In genomic region chr9:120913673-120914266, GRCh38 we compare ENCODE assay signal across 13 cellular contexts. TPM values are rescaled to one million over a fixed set of nuclear protein-coding genes. Genes with fewer than 3 reads are reported as not detected.
A peak's percentile ranks its signal among the peaks of the same experiment; 100 is the strongest.
DNase-seq lines count a peak whose midpoint lies in the region; ATAC-seq and TF ChIP-seq lines count a peak whose summit lies in the region.
"Had no signal": no experiment of that assay in that cellular context is flagged by ENCODE, and none has a peak within 500 bp of the region (broad histone marks: within the 10 kb centered on the region; RNA-seq: fewer than 3 reads in every experiment).

No MANE protein-coding gene starts in this region.

- POLR2A ChIA-PET in naive thymus-derived CD8-positive, alpha-beta T cell (lab: Charles Lee): interaction anchor here (37.3 to 45.2 kb wide), 2 partner anchors 9 to 11 kb away, joined by 1842 read pairs; partner anchors contain the start of gene TRAF1
- POLR2A ChIA-PET in GM10248 (lab: Yijun Ruan, JAX): interaction anchor here (0.5 kb wide), 1 partner anchor 18 kb away, joined by 3 read pairs; no protein-coding TSS in a partner anchor

- no peaks in the 10 kb centered on the region for H4K20me1 ChIP-seq in osteoblast (ENCODE audit: insufficient read depth, low read length)

- H3K4me3 Mint-ChIP-seq in activated naive CD4-positive, alpha-beta T cell treated with anti-CD3 and anti-CD28 coated beads, Interleukin-2, amount 50 U/mL, for 24 hours: no peak overlapping the region
- H3K4me3 Mint-ChIP-seq in naive thymus-derived CD8-positive, alpha-beta T cell: peak overlapping the region in 3 of 10 donors; percentile 14 to 23 (median 20)

- no peaks in the 10 kb centered on the region for H3K79me2 ChIP-seq in osteoblast (ENCODE audit: insufficient read depth, low read length)

- no peak overlapping the region for H3K27ac ChIP-seq in osteoblast (ENCODE audit: low read depth, low read length)

- no peak overlapping the region for H3K4me2 ChIP-seq in osteoblast (ENCODE audit: insufficient read depth, low read length)

- peaks cover 89% of the 10 kb centered on the region for H3K4me1 Mint-ChIP-seq in activated naive CD4-positive, alpha-beta T cell treated with anti-CD3 and anti-CD28 coated beads, Interleukin-2, amount 50 U/mL, for 24 hours
- peaks cover 35 to 91% (median 88%) of the 10 kb centered on the region in 4 donors for H3K4me1 Mint-ChIP-seq in naive thymus-derived CD8-positive, alpha-beta T cell

- no peaks in the 10 kb centered on the region for H3K9me3 Mint-ChIP-seq in activated naive CD4-positive, alpha-beta T cell treated with anti-CD3 and anti-CD28 coated beads, Interleukin-2, amount 50 U/mL, for 24 hours
- peaks cover 0 to 3% (median 0%) of the 10 kb centered on the region in 9 donors for H3K9me3 Mint-ChIP-seq in naive thymus-derived CD8-positive, alpha-beta T cell

- peaks cover 13% of the 10 kb centered on the region for H3K4me1 ChIP-seq in osteoblast (ENCODE audit: insufficient read depth, low read length)

- CTCF ChIA-PET in GM10248 (lab: Yijun Ruan, JAX): interaction anchor here (0.7 to 2.5 kb wide), 2 partner anchors 8 to 11 kb away, joined by 3 to 11 read pairs; no protein-coding TSS in a partner anchor

- peak in 2 of 10 donors; percentile 38 to 44 for DNase-seq in naive thymus-derived CD8-positive, alpha-beta T cell
- DNase-seq in NOMO-1 (lab: John Stamatoyannopoulos, UW; ENCODE audit: unreplicated experiment in 2 of 2) (no peak), kidney tubule cell (ENCODE audit: low spot score) (no peak), osteoblast (ENCODE audit: insufficient read length, low spot score, missing footprints) (no peak), GM10248 (ENCODE audit: extremely low spot score) (no peak)
- DNase-seq: HCEC 1CT; KG1; NCI-H187 treated with DMSO at 0.1 percent for 48 hours; NK-92 treated with Interleukin-12 subunit alpha and Interleukin-12 subunit beta, amount 100 ng/mL, for 24 hours; T-helper 2 cell had no signal

- no peak overlapping the region for H2AFZ ChIP-seq in osteoblast (ENCODE audit: low read length)

- H3K4me3 ChIP-seq in osteoblast (ENCODE audit: insufficient read depth, low read length): no peak overlapping the region

- H3K36me3 ChIP-seq in osteoblast (ENCODE audit: insufficient read depth, low read length): peaks cover 3% of the 10 kb centered on the region

- peak overlapping the region; percentile 55 for H3K27ac Mint-ChIP-seq in activated naive CD4-positive, alpha-beta T cell treated with anti-CD3 and anti-CD28 coated beads, Interleukin-2, amount 50 U/mL, for 24 hours
- peak overlapping the region; percentile 34 to 87 (median 72) for H3K27ac Mint-ChIP-seq in naive thymus-derived CD8-positive, alpha-beta T cell

- TF ChIP-seq POLR2A in GM19193 (IDR thresholded peaks at IDR 0.05; ENCODE audit: extremely low read depth, insufficient read depth, insufficient read length): peak; percentile 40

- no peaks in the 10 kb centered on the region for H3K27me3 ChIP-seq in osteoblast (ENCODE audit: insufficient read depth, low read length)

- TF ChIP-seq CTCF in osteoblast (IDR thresholded peaks at IDR 0.05; ENCODE audit: extremely low read depth, low read depth, low read length): no peak
- no peak for TF ChIP-seq CTCF in GM10248 (IDR thresholded peaks at IDR 0.05; ENCODE audit: control extremely low read depth, extremely low read depth, low read depth, missing control alignments)

- no peak for ATAC-seq in naive thymus-derived CD8-positive, alpha-beta T cell

- no peaks in the 10 kb centered on the region for H3K9me3 ChIP-seq in osteoblast (ENCODE audit: low read depth, low read length)

- peaks cover 65% of the 10 kb centered on the region for H3K36me3 Mint-ChIP-seq in activated naive CD4-positive, alpha-beta T cell treated with anti-CD3 and anti-CD28 coated beads, Interleukin-2, amount 50 U/mL, for 24 hours
- H3K36me3 Mint-ChIP-seq in naive thymus-derived CD8-positive, alpha-beta T cell: peaks cover 18 to 86% (median 60%) of the 10 kb centered on the region in 3 donors

- no peaks in the 10 kb centered on the region for H3K27me3 Mint-ChIP-seq in activated naive CD4-positive, alpha-beta T cell treated with anti-CD3 and anti-CD28 coated beads, Interleukin-2, amount 50 U/mL, for 24 hours
- no peaks in the 10 kb centered on the region for H3K27me3 Mint-ChIP-seq in naive thymus-derived CD8-positive, alpha-beta T cell

TF ChIP-seq in PFSK-1, 5 proteins besides CTCF, POLR2A, EP300 and RAD21:
- TF ChIP-seq REST (IDR thresholded peaks at IDR 0.05; ENCODE audit: insufficient read depth in 1 of 2, low read depth in 2 of 2, low read length in 2 of 2) (peak; percentile 90 to 97), POLR2AphosphoS5 (IDR thresholded peaks at IDR 0.05; ENCODE audit: low read depth, low read length) (no peak)

RNA-seq across cellular contexts. Expression of gene TRAF1, which starts 12.8 kb away (rescaled TPM):
- polyA plus RNA-seq in PFSK-1 (2012; ENCODE audit: insufficient read length, low read depth): 0.69 TPM
- 100 to 1,000 TPM; 125 to 126 TPM for total RNA-seq in naive thymus-derived CD8-positive, alpha-beta T cell
- polyA plus RNA-seq in naive thymus-derived CD8-positive, alpha-beta T cell: 1 to 10 TPM; 3.7 to 7.0 (median 4.9) TPM
- 0.88 and 1.8 TPM in 2 replicates for total RNA-seq in osteoblast

RNA-seq across cellular contexts. Expression of gene PHF19, which starts 36.8 kb away (rescaled TPM):
- 44.5 TPM for polyA plus RNA-seq in PFSK-1 (2012; ENCODE audit: insufficient read length, low read depth)
- total RNA-seq in naive thymus-derived CD8-positive, alpha-beta T cell: 100 to 1,000 TPM; 143 to 144 TPM
- polyA plus RNA-seq in naive thymus-derived CD8-positive, alpha-beta T cell: 10 to 100 TPM in 1 of 3 donors, 1 to 10 TPM in 2; 6.3 to 11.8 (median 9.4) TPM
- total RNA-seq in osteoblast: 13.8 and 16.6 TPM in 2 replicates

Comparison
In these comparisons a context has a peak if more than half of its experiments do, and no peak if none do; other contexts are left out.
1. RNA of gene TRAF1, which starts 12.8 kb away (total RNA-seq): 125 to 126 TPM in naive thymus-derived CD8-positive, alpha-beta T cell; 0.88 to 1.8 TPM in osteoblast; every median in the first group is over 10 times any median in the second.